ENCODE assay signal across 10 cellular contexts in genomic region chrX:45187731-45188130, GRCh38. TPM values are rescaled to one million over a fixed set of nuclear protein-coding genes. Genes with fewer than 3 reads are reported as not detected.
DNase-seq lines count a peak whose midpoint lies in the region; ATAC-seq and TF ChIP-seq lines count a peak whose summit lies in the region.
"Had no signal": no experiment of that assay in that cellular context is flagged by ENCODE, and none has a peak within 500 bp of the region (broad histone marks: within the 10 kb centered on the region; RNA-seq: fewer than 3 reads in every experiment).

No MANE protein-coding gene starts in this region.

- DNase-seq in T-helper 1 cell: no peak
- no peak for DNase-seq in activated CD4-positive, alpha-beta memory T cell treated with anti-CD3 and anti-CD28 coated beads, Interleukin-2, amount 10 ng/mL, durations not matched to agents 7 days and 5 days
- no peak for DNase-seq in fibroblast of villous mesenchyme (ENCODE audit: low read depth)
- DNase-seq in stimulated activated naive B cell treated with anti-CD40 and anti-IgM and Interleukin-4, amounts not matched to agents 10 μg/mL and 1 μg/mL and 100 μg/mL, for 72 hours: no peak
- DNase-seq in DMS114 treated with DMSO at 0.1 percent for 48 hours (lab: John Stamatoyannopoulos, UW; ENCODE audit: unreplicated experiment): no peak
- no peak for DNase-seq in HCEC 1CT
- no peak for DNase-seq in activated gamma-delta T cell (lab: John Stamatoyannopoulos, UW)
- DNase-seq: stimulated activated CD8-positive, alpha-beta memory T cell treated with anti-CD3 and anti-CD28 coated beads, Interleukin-4, amount 100 ng/mL, for 48 hours had no signal

- H3K4me1 Mint-ChIP-seq in T-helper 1 cell treated with Interleukin-12 subunit alpha and Interleukin-12 subunit beta and Interleukin-4 antibody, amounts not matched to agents 30 μg/mL and 1 μg/mL, for 36 hours (ENCODE audit: low read depth): peaks cover 34% of the 10 kb centered on the region
- H3K4me1 Mint-ChIP-seq in activated CD4-positive, alpha-beta memory T cell treated with anti-CD3 and anti-CD28 coated beads, Interleukin-2, amount 10 ng/mL, durations not matched to agents 7 days and 5 days: peaks cover 13% of the 10 kb centered on the region
- peaks cover 19 to 28% of the 10 kb centered on the region in 2 donors for H3K4me1 Mint-ChIP-seq in stimulated activated naive B cell treated with anti-CD40 and anti-IgM and Interleukin-4, amounts not matched to agents 10 μg/mL and 1 μg/mL and 100 μg/mL, for 72 hours

- ATAC-seq in stimulated activated naive B cell treated with anti-CD40 and anti-IgM and Interleukin-4, amounts not matched to agents 10 μg/mL and 1 μg/mL and 100 μg/mL, for 72 hours (replicated peaks): no peak

- H3K27me3 Mint-ChIP-seq in T-helper 1 cell treated with Interleukin-12 subunit alpha and Interleukin-12 subunit beta and Interleukin-4 antibody, amounts not matched to agents 30 μg/mL and 1 μg/mL, for 36 hours (ENCODE audit: low read depth): no peaks in the 10 kb centered on the region
- H3K27me3 Mint-ChIP-seq in activated CD4-positive, alpha-beta memory T cell treated with anti-CD3 and anti-CD28 coated beads, Interleukin-2, amount 10 ng/mL, durations not matched to agents 7 days and 5 days: no peaks in the 10 kb centered on the region
- peaks cover 7 to 10% of the 10 kb centered on the region in 2 donors for H3K27me3 Mint-ChIP-seq in stimulated activated naive B cell treated with anti-CD40 and anti-IgM and Interleukin-4, amounts not matched to agents 10 μg/mL and 1 μg/mL and 100 μg/mL, for 72 hours

- no peak for TF ChIP-seq CTCF in fibroblast of villous mesenchyme (IDR thresholded peaks at IDR 0.05; ENCODE audit: insufficient read depth, low read depth, low read length)

- no peaks in the 10 kb centered on the region for H3K9me3 Mint-ChIP-seq in T-helper 1 cell treated with Interleukin-12 subunit alpha and Interleukin-12 subunit beta and Interleukin-4 antibody, amounts not matched to agents 30 μg/mL and 1 μg/mL, for 36 hours
- H3K9me3 Mint-ChIP-seq in activated CD4-positive, alpha-beta memory T cell treated with anti-CD3 and anti-CD28 coated beads, Interleukin-2, amount 10 ng/mL, durations not matched to agents 7 days and 5 days: no peaks in the 10 kb centered on the region
- H3K9me3 Mint-ChIP-seq in stimulated activated naive B cell treated with anti-CD40 and anti-IgM and Interleukin-4, amounts not matched to agents 10 μg/mL and 1 μg/mL and 100 μg/mL, for 72 hours: no peaks in the 10 kb centered on the region

- H3K4me3 ChIP-seq in fibroblast of villous mesenchyme (ENCODE audit: low read depth, low read length): peak overlapping the region; percentile 51
- H3K4me3 ChIP-seq: BLaER1 had no signal

- H3K4me3 Mint-ChIP-seq in T-helper 1 cell treated with Interleukin-12 subunit alpha and Interleukin-12 subunit beta and Interleukin-4 antibody, amounts not matched to agents 30 μg/mL and 1 μg/mL, for 36 hours: peak overlapping the region; percentile 86
- peak overlapping the region; percentile 74 for H3K4me3 Mint-ChIP-seq in activated CD4-positive, alpha-beta memory T cell treated with anti-CD3 and anti-CD28 coated beads, Interleukin-2, amount 10 ng/mL, durations not matched to agents 7 days and 5 days
- peak overlapping the region; percentile 78 to 83 for H3K4me3 Mint-ChIP-seq in stimulated activated naive B cell treated with anti-CD40 and anti-IgM and Interleukin-4, amounts not matched to agents 10 μg/mL and 1 μg/mL and 100 μg/mL, for 72 hours

- H3K36me3 Mint-ChIP-seq in T-helper 1 cell treated with Interleukin-12 subunit alpha and Interleukin-12 subunit beta and Interleukin-4 antibody, amounts not matched to agents 30 μg/mL and 1 μg/mL, for 36 hours (ENCODE audit: low read depth): no peaks in the 10 kb centered on the region
- no peaks in the 10 kb centered on the region for H3K36me3 Mint-ChIP-seq in activated CD4-positive, alpha-beta memory T cell treated with anti-CD3 and anti-CD28 coated beads, Interleukin-2, amount 10 ng/mL, durations not matched to agents 7 days and 5 days (ENCODE audit: low read depth)
- no peaks in the 10 kb centered on the region for H3K36me3 Mint-ChIP-seq in stimulated activated naive B cell treated with anti-CD40 and anti-IgM and Interleukin-4, amounts not matched to agents 10 μg/mL and 1 μg/mL and 100 μg/mL, for 72 hours

- POLR2A ChIA-PET in activated CD4-positive, alpha-beta memory T cell treated with anti-CD3 and anti-CD28 coated beads, Interleukin-2, amount 10 ng/mL, durations not matched to agents 7 days and 5 days (lab: Charles Lee): no interaction called here

- CTCF ChIA-PET in activated CD4-positive, alpha-beta memory T cell treated with anti-CD3 and anti-CD28 coated beads, Interleukin-2, amount 10 ng/mL, durations not matched to agents 7 days and 5 days (lab: Charles Lee): interaction anchor here (0.6 to 1.0 kb wide), 2 partner anchors 60 to 992 kb away, joined by 3 to 4 read pairs; no protein-coding TSS in a partner anchor

- H3K27ac Mint-ChIP-seq in T-helper 1 cell treated with Interleukin-12 subunit alpha and Interleukin-12 subunit beta and Interleukin-4 antibody, amounts not matched to agents 30 μg/mL and 1 μg/mL, for 36 hours: peak overlapping the region; percentile 73
- no peak overlapping the region for H3K27ac Mint-ChIP-seq in activated CD4-positive, alpha-beta memory T cell treated with anti-CD3 and anti-CD28 coated beads, Interleukin-2, amount 10 ng/mL, durations not matched to agents 7 days and 5 days
- no peak overlapping the region for H3K27ac Mint-ChIP-seq in stimulated activated naive B cell treated with anti-CD40 and anti-IgM and Interleukin-4, amounts not matched to agents 10 μg/mL and 1 μg/mL and 100 μg/mL, for 72 hours

RNA-seq across cellular contexts. Expression of gene DIPK2B, which starts 12.9 kb away (rescaled TPM):
- not detected for total RNA-seq in activated CD4-positive, alpha-beta memory T cell treated with anti-CD3 and anti-CD28 coated beads, Interleukin-2, amount 10 ng/mL, durations not matched to agents 7 days and 5 days
- under 0.01 TPM in 1 of 2 replicates, not detected in the other for total RNA-seq in fibroblast of villous mesenchyme
